19 cellular contexts compared by ENCODE assay signal in the genomic region with DNA sequence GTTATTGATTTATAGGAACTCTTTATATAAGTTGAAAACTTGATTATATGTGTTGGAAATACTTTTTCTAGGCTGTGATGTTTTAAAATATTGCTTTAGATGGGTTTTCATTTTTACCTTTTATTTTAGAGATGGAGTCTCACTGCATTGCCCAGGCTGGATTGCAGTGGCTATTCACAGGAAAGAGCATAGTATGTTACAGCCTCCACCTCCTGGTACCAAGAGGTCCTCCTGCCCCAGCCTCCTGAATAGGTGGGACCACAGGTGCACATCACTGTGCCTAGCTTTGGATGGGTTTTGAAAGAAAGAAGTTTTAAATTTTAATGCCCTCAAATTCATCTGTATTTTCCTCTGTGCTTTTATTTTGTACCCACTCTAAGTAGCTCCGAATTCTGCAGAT.
"Had no signal": no experiment of that assay in that cellular context is flagged by ENCODE, and none has a peak within 500 bp of the region (broad histone marks: within the 10 kb centered on the region; RNA-seq: fewer than 3 reads in every experiment).

No MANE protein-coding gene starts in this region.

- DNase-seq: activated CD4-positive, alpha-beta T cell treated with anti-CD3 and anti-CD28 coated beads for 1 hour; activated CD4-positive, alpha-beta T cell treated with anti-CD3 and anti-CD28 coated beads, Interleukin-2, amount 50 U/mL, for 48 hours; activated T-cell treated with anti-CD3 and anti-CD28 coated beads, Interleukin-2, amount 50 U/mL, for 24 hours; adrenal gland; effector CD4-positive, alpha-beta T cell; esophagus squamous epithelium; hippocampal formation; left lung; nephron progenitor cell; occipital lobe; spleen; stimulated activated naive CD8-positive, alpha-beta T cell treated with anti-CD3 and anti-CD28 coated beads, Interleukin-15, amount 100 ng/mL, for 72 hours; T-helper 1 cell; testis had no signal

- H3K4me3 ChIP-seq: adrenal gland, coronary artery, esophagus squamous epithelium, left lung, spleen, testis had no signal

- FAIRE-seq: endothelial cell of umbilical vein, keratinocyte, urothelium cell line had no signal

- H3K27ac ChIP-seq: adrenal gland, left lung, spleen, testis had no signal

- H3K9me3 ChIP-seq: adrenal gland, esophagus squamous epithelium, left lung, spleen, testis had no signal

- H3K27me3 ChIP-seq: adrenal gland, esophagus squamous epithelium, left lung, spleen, testis had no signal

- ATAC-seq: left lung; sciatic nerve; stimulated activated naive CD8-positive, alpha-beta T cell treated with anti-CD3 and anti-CD28 coated beads, Interleukin-15, amount 100 ng/mL, for 72 hours had no signal

- H3K36me3 ChIP-seq: adrenal gland, esophagus squamous epithelium, left lung, spleen had no signal
